Comparison of ENCODE assay signal across 29 cellular contexts in genomic region chr6:38015341-38015740, GRCh38.
"Had no signal": no experiment of that assay in that cellular context is flagged by ENCODE, and none has a peak within 500 bp of the region (broad histone marks: within the 10 kb centered on the region; RNA-seq: fewer than 3 reads in every experiment).

No MANE protein-coding gene starts in this region.

- DNase-seq: hypothalamus; immature natural killer cell; islet precursor cell; left ventricle myocardium inferior; mesendoderm; naive B cell; natural killer cell; nephron progenitor cell; occipital lobe; psoas muscle; stimulated activated CD4-positive, alpha-beta T cell treated with anti-CD3 and anti-CD28 coated beads, Interleukin-12 subunit alpha, Interleukin-12 subunit beta, amount 100 ng/mL, for 4 hours; stimulated activated CD4-positive, alpha-beta T cell treated with anti-CD3 and anti-CD28 coated beads, Interleukin-15, amount 100 ng/mL, for 24 hours; stimulated activated CD4-positive, alpha-beta T cell treated with anti-CD3 and anti-CD28 coated beads, Interleukin-2, amount 100 ng/mL, for 24 hours; stimulated activated CD4-positive, alpha-beta T cell treated with anti-CD3 and anti-CD28 coated beads, Interleukin-4, amount 100 ng/mL, for 1 hour; stimulated activated naive B cell treated with anti-CD40 and anti-IgM and Interleukin-4, amounts not matched to agents 10 μg/mL and 1 μg/mL and 100 μg/mL, for 72 hours; stimulated activated naive CD8-positive, alpha-beta T cell treated with anti-CD3 and anti-CD28 coated beads, Interleukin-15, Interleukin-2, amounts not matched to agents 100 U/mL and 50 U/mL, for 24 hours; stomach; testis; thyroid gland; transverse colon; upper lobe of left lung had no signal

- H3K9me3 ChIP-seq: neutrophil, psoas muscle, right atrium auricular region, testis, thyroid gland, upper lobe of left lung had no signal

- H3K27ac ChIP-seq: left ventricle myocardium inferior, neural progenitor cell, neutrophil, parathyroid adenoma, psoas muscle, right atrium auricular region, skin epidermis, stomach, testis, thyroid gland, transverse colon, upper lobe of left lung, vagina had no signal

- H3K27me3 ChIP-seq: neural progenitor cell, neutrophil, right atrium auricular region, stomach, testis, thyroid gland, transverse colon, upper lobe of left lung, vagina had no signal

- H3K4me1 ChIP-seq: testis had no signal

- ATAC-seq: natural killer cell; psoas muscle; sciatic nerve; stimulated activated naive B cell treated with anti-CD40 and anti-IgM and Interleukin-4, amounts not matched to agents 10 μg/mL and 1 μg/mL and 100 μg/mL, for 72 hours; stimulated activated naive CD8-positive, alpha-beta T cell treated with anti-CD3 and anti-CD28 coated beads, Interleukin-15, Interleukin-2, amounts not matched to agents 100 U/mL and 50 U/mL, for 24 hours had no signal

- H3K36me3 ChIP-seq: left ventricle myocardium inferior, neural progenitor cell, neutrophil, right atrium auricular region, stomach, thyroid gland, transverse colon, upper lobe of left lung, vagina had no signal

- H3K4me3 ChIP-seq: left ventricle myocardium inferior, lung, neural progenitor cell, psoas muscle, right atrium auricular region, skin epidermis, stomach, testis, thyroid gland, transverse colon, upper lobe of left lung, vagina had no signal
